Comparison of ENCODE assay signal across 2 cellular contexts in the genomic region with DNA sequence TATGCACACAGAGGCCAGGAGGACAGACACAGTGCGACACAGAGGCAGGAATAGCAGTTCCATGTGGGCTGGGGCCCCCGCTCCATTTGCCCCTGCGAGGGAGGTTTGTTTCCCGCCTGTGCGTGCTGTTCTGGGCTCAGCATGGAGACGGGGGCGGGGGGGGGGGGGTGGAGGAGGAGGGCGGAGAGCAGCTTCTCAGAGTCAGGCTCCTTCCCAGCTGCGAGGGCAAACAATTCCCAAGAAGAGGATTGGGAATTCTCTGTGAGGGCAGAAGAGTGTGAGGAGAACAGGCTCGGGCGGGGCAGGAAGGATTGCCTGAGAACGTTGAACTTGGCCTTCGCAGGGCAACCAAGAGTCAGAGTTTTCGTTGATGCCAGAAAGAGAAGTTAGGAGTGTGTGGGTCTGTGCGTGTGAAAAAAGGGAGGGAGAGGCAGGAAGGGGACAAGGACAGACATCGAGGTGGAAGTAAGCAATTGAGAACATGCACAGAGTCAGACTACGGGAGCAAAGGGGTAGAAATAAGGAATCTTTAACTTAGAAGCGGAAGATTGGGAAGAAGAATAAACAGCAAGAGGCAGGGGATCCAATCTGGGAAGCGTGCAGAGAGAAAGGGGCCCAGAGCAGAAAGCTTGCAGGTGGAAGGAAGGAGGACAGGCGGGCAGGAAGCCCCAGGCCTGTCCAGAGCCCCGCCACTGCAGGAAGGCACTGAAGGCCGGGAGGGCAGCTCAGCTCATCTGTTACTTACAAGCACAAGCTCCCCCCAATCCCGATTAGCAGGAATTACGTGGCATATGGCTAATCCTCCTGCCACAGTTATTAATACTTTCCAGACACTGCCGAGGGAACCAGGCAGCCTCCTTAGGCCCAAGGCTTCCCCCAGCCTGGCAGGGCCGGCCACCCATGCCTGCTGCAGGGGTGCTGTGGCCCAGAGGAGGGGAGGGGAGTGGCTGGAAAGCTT.
TF ChIP-seq lines count a peak whose summit lies in the region.

No MANE protein-coding gene starts in this region.

TF ChIP-seq in GM23338, 12 proteins besides CTCF, POLR2A, EP300 and RAD21 (continues in another document):
- TF ChIP-seq NANOG (IDR thresholded peaks at IDR 0.05; ENCODE audit: borderline replicate concordance) (no peak), POLR2AphosphoS5 (IDR thresholded peaks at IDR 0.05; ENCODE audit: low read depth) (no peak), ZNF114 (CRISPR knock-in tag; IDR thresholded peaks at IDR 0.05) (no peak), EZH2phosphoT487 (IDR thresholded peaks at IDR 0.05; ENCODE audit: unreplicated experiment) (no peak), ZNF331 (CRISPR knock-in tag; IDR thresholded peaks at IDR 0.05; ENCODE audit: low read depth) (no peak), CREB1 (CRISPR knock-in tag; IDR thresholded peaks at IDR 0.05; ENCODE audit: low read depth) (no peak), JUNB (IDR thresholded peaks at IDR 0.05; ENCODE audit: unreplicated experiment) (no peak), STAT1 (IDR thresholded peaks at IDR 0.05; ENCODE audit: unreplicated experiment) (no peak)
- TF ChIP-seq, protein P1, sequence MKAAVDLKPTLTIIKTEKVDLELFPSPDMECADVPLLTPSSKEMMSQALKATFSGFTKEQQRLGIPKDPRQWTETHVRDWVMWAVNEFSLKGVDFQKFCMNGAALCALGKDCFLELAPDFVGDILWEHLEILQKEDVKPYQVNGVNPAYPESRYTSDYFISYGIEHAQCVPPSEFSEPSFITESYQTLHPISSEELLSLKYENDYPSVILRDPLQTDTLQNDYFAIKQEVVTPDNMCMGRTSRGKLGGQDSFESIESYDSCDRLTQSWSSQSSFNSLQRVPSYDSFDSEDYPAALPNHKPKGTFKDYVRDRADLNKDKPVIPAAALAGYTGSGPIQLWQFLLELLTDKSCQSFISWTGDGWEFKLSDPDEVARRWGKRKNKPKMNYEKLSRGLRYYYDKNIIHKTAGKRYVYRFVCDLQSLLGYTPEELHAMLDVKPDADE (IDR thresholded peaks at IDR 0.05) = no peak
- TF ChIP-seq, protein P2, sequence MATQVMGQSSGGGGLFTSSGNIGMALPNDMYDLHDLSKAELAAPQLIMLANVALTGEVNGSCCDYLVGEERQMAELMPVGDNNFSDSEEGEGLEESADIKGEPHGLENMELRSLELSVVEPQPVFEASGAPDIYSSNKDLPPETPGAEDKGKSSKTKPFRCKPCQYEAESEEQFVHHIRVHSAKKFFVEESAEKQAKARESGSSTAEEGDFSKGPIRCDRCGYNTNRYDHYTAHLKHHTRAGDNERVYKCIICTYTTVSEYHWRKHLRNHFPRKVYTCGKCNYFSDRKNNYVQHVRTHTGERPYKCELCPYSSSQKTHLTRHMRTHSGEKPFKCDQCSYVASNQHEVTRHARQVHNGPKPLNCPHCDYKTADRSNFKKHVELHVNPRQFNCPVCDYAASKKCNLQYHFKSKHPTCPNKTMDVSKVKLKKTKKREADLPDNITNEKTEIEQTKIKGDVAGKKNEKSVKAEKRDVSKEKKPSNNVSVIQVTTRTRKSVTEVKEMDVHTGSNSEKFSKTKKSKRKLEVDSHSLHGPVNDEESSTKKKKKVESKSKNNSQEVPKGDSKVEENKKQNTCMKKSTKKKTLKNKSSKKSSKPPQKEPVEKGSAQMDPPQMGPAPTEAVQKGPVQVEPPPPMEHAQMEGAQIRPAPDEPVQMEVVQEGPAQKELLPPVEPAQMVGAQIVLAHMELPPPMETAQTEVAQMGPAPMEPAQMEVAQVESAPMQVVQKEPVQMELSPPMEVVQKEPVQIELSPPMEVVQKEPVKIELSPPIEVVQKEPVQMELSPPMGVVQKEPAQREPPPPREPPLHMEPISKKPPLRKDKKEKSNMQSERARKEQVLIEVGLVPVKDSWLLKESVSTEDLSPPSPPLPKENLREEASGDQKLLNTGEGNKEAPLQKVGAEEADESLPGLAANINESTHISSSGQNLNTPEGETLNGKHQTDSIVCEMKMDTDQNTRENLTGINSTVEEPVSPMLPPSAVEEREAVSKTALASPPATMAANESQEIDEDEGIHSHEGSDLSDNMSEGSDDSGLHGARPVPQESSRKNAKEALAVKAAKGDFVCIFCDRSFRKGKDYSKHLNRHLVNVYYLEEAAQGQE (IDR thresholded peaks at IDR 0.05; ENCODE audit: unreplicated experiment) = no peak

TF ChIP-seq in K562, 482 proteins besides CTCF, POLR2A, EP300 and RAD21:
- TF ChIP-seq, protein P3, sequence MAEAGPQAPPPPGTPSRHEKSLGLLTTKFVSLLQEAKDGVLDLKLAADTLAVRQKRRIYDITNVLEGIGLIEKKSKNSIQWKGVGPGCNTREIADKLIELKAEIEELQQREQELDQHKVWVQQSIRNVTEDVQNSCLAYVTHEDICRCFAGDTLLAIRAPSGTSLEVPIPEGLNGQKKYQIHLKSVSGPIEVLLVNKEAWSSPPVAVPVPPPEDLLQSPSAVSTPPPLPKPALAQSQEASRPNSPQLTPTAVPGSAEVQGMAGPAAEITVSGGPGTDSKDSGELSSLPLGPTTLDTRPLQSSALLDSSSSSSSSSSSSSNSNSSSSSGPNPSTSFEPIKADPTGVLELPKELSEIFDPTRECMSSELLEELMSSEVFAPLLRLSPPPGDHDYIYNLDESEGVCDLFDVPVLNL (CRISPR knock-in tag; IDR thresholded peaks at IDR 0.05; ENCODE audit: low read depth) = no peak
- TF ChIP-seq FOXA1 (IDR thresholded peaks at IDR 0.05; ENCODE audit: borderline replicate concordance) (no peak), SIRT6 (IDR thresholded peaks at IDR 0.05; ENCODE audit: low read depth, low read length) (no peak), ATF7 (IDR thresholded peaks at IDR 0.05) (no peak), SAFB (IDR thresholded peaks at IDR 0.05; ENCODE audit: borderline replicate concordance, low read depth, low read length) (no peak), ZNF766 (CRISPR knock-in tag; conservative IDR thresholded peaks at IDR 0.05) (0 out of 2 replicates have a peak, but pooled peaks have one; percentile 10), HMG20A (CRISPR knock-in tag; conservative IDR thresholded peaks at IDR 0.05) (no peak), MCM3 (IDR thresholded peaks at IDR 0.05) (no peak), ATF1 (CRISPR knock-in tag; IDR thresholded peaks at IDR 0.05) (no peak), ATF1 (tag; IDR thresholded peaks at IDR 0.05) (no peak), SMAD3 (CRISPR knock-in tag; conservative IDR thresholded peaks at IDR 0.05) (no peak), SNIP1 (IDR thresholded peaks at IDR 0.05; ENCODE audit: low read depth) (no peak), TAF15 (IDR thresholded peaks at IDR 0.05; ENCODE audit: low read depth, low read length) (no peak), NFIC (IDR thresholded peaks at IDR 0.05) (no peak), ZNF175 (CRISPR knock-in tag; IDR thresholded peaks at IDR 0.05; ENCODE audit: low read depth) (0 out of 2 replicates have a peak, but pooled peaks have one; percentile 7)
- TF ChIP-seq, protein P4, sequence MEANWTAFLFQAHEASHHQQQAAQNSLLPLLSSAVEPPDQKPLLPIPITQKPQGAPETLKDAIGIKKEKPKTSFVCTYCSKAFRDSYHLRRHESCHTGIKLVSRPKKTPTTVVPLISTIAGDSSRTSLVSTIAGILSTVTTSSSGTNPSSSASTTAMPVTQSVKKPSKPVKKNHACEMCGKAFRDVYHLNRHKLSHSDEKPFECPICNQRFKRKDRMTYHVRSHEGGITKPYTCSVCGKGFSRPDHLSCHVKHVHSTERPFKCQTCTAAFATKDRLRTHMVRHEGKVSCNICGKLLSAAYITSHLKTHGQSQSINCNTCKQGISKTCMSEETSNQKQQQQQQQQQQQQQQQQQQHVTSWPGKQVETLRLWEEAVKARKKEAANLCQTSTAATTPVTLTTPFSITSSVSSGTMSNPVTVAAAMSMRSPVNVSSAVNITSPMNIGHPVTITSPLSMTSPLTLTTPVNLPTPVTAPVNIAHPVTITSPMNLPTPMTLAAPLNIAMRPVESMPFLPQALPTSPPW (CRISPR knock-in tag; IDR thresholded peaks at IDR 0.05) = peak; percentile 25; the same call in 1 of the 2 replicates
- TF ChIP-seq, protein P5, sequence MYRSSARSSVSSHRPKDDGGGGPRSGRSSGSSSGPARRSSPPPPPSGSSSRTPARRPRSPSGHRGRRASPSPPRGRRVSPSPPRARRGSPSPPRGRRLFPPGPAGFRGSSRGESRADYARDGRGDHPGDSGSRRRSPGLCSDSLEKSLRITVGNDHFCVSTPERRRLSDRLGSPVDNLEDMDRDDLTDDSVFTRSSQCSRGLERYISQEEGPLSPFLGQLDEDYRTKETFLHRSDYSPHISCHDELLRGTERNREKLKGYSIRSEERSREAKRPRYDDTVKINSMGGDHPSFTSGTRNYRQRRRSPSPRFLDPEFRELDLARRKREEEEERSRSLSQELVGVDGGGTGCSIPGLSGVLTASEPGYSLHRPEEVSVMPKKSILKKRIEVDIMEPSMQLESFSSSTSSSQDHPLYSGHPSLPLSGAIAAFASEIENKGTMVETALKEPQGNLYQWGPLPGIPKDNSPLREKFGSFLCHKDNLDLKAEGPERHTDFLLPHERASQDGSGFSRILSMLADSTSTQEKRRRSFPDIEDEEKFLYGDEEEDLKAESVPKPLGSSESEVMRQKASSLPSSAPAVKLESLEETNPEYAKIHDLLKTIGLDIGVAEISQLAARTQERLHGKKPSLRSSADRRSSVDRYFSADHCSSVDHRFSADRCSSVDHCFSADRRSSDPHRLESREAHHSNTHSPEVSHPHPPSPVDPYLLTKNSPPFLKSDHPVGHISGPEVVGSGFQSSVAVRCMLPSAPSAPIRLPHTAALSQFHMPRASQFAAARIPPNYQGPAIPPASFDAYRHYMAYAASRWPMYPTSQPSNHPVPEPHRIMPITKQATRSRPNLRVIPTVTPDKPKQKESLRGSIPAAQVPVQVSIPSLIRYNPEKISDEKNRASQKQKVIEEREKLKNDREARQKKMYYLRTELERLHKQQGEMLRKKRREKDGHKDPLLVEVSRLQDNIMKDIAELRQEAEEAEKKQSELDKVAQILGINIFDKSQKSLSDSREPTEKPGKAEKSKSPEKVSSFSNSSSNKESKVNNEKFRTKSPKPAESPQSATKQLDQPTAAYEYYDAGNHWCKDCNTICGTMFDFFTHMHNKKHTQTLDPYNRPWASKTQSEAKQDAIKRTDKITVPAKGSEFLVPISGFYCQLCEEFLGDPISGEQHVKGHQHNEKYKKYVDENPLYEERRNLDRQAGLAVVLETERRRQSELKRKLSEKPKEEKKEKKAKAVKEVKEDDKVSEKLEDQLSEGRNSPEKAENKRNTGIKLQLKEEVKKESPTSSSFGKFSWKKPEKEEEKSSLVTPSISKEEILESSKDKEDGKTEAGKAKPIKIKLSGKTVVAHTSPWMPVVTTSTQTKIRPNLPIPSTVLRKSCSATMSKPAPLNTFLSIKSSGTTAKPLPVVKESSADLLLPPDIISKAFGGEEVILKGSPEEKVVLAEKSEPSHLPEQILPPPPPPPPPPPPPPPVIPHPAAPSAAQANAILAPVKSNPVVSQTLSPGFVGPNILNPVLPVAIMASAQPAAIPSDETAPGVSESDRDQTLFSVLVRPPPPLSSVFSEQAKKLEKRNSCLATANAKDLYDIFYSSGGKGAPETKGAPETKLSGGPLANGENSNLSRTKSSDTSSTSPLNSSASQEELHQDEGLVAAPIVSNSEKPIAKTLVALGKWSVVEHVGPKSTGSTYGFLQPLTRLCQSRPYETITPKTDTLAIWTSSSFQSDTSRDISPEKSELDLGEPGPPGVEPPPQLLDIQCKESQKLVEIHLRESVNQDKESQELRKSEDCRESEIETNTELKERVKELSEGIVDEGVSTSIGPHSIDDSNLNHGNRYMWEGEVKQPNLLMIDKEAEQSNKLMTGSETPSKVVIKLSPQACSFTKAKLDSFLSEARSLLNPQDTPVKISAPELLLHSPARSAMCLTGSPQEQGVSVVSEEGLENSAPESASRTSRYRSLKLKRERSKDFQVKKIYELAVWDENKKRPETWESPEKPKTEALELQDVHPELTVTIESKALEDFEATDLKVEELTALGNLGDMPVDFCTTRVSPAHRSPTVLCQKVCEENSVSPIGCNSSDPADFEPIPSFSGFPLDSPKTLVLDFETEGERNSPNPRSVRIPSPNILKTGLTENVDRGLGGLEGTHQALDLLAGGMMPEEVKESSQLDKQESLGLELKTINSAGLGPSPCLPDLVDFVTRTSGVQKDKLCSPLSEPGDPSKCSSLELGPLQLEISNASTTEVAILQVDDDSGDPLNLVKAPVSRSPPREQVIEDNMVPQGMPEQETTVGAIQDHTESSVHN (IDR thresholded peaks at IDR 0.05; ENCODE audit: borderline replicate concordance in 1 of 2, low read depth in 1 of 2) = no peak
- TF ChIP-seq, protein P6, sequence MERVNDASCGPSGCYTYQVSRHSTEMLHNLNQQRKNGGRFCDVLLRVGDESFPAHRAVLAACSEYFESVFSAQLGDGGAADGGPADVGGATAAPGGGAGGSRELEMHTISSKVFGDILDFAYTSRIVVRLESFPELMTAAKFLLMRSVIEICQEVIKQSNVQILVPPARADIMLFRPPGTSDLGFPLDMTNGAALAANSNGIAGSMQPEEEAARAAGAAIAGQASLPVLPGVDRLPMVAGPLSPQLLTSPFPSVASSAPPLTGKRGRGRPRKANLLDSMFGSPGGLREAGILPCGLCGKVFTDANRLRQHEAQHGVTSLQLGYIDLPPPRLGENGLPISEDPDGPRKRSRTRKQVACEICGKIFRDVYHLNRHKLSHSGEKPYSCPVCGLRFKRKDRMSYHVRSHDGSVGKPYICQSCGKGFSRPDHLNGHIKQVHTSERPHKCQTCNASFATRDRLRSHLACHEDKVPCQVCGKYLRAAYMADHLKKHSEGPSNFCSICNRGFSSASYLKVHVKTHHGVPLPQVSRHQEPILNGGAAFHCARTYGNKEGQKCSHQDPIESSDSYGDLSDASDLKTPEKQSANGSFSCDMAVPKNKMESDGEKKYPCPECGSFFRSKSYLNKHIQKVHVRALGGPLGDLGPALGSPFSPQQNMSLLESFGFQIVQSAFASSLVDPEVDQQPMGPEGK (CRISPR knock-in tag; IDR thresholded peaks at IDR 0.05; ENCODE audit: borderline replicate concordance) = no peak
- TF ChIP-seq, protein P7, sequence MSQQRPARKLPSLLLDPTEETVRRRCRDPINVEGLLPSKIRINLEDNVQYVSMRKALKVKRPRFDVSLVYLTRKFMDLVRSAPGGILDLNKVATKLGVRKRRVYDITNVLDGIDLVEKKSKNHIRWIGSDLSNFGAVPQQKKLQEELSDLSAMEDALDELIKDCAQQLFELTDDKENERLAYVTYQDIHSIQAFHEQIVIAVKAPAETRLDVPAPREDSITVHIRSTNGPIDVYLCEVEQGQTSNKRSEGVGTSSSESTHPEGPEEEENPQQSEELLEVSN (IDR thresholded peaks at IDR 0.05; ENCODE audit: borderline replicate concordance in 1 of 2, extremely low read depth in 1 of 2, insufficient read depth in 1 of 2, insufficient read length in 1 of 2, low read depth in 1 of 2, low read length in 1 of 2, poor library complexity in 1 of 2, severe bottlenecking in 1 of 2) = peak in 1 of 2 experiments; percentile 39
- TF ChIP-seq, protein P8, sequence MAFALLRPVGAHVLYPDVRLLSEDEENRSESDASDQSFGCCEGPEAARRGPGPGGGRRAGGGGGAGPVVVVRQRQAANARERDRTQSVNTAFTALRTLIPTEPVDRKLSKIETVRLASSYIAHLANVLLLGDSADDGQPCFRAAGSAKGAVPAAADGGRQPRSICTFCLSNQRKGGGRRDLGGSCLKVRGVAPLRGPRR (CRISPR knock-in tag; IDR thresholded peaks at IDR 0.05) = no peak
